8 cellular contexts compared by ENCODE assay signal in the genomic region with DNA sequence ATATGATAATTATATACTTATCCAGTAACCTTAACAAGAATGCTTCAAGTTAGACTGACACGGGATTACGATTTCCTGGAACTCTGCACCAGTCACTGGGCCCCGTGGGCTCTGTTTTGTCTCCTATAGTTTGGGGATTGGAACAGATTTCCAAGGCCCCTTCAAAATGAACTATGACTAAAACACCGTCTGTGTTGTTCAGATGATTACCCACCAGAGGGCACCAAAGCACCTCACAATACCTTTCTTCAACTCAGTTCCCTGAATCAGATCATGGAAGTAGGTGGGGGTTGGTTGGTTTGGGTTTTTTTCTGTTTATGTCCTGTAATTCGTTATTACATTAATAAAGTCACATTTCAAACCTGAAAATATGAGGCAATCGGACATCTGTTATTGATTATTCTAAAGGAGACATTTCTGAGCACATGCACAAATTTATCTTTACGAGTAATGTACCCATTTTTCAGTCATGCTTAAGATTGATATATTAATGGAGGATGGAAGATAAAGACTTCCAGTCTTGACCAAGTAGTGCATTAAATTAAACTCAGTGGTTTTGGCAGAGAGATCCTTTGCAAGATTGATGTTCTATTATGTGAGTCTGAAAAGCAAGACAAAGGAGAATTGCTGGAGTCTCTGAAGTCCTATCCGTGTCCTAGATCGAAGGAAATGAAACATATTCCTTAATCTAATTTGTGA.
DNase-seq lines count a peak whose midpoint lies in the region; ATAC-seq and TF ChIP-seq lines count a peak whose summit lies in the region.

No MANE protein-coding gene starts in this region.

- H3K4me3 Mint-ChIP-seq in Calu3 (ENCODE audit: low read depth, unreplicated experiment) = no peak overlapping the region
- no peak overlapping the region for H3K4me3 Mint-ChIP-seq in stimulated activated naive CD8-positive, alpha-beta T cell treated with anti-CD3 and anti-CD28 coated beads, Interleukin-15, amount 100 ng/mL, for 72 hours

- intact Hi-C loops in Calu3 (cut with micrococcal nuclease; ENCODE audit: unreplicated experiment) = loop anchor here (1.0 to 5.0 kb wide), 5 partner anchors 47 to 234 kb away; no protein-coding TSS in a partner anchor

- H3K4me1 Mint-ChIP-seq in Calu3 (ENCODE audit: low read depth, unreplicated experiment) = no peaks in the 10 kb centered on the region
- no peaks in the 10 kb centered on the region for H3K4me1 Mint-ChIP-seq in stimulated activated naive CD8-positive, alpha-beta T cell treated with anti-CD3 and anti-CD28 coated beads, Interleukin-15, amount 100 ng/mL, for 72 hours

- H3K36me3 Mint-ChIP-seq in Calu3 (ENCODE audit: insufficient read depth, unreplicated experiment) = no peaks in the 10 kb centered on the region

- H3K9me3 Mint-ChIP-seq in Calu3 (ENCODE audit: low read depth, unreplicated experiment) = peaks cover 2% of the 10 kb centered on the region
- no peaks in the 10 kb centered on the region for H3K9me3 Mint-ChIP-seq in stimulated activated naive CD8-positive, alpha-beta T cell treated with anti-CD3 and anti-CD28 coated beads, Interleukin-15, amount 100 ng/mL, for 72 hours

- H3K27ac Mint-ChIP-seq in Calu3 (ENCODE audit: unreplicated experiment) = no peak overlapping the region
- H3K27ac Mint-ChIP-seq in stimulated activated naive CD8-positive, alpha-beta T cell treated with anti-CD3 and anti-CD28 coated beads, Interleukin-15, amount 100 ng/mL, for 72 hours = no peak overlapping the region

- CTCF ChIA-PET in Calu3 (lab: Charles Lee) = no interaction called here

- no peaks in the 10 kb centered on the region for H3K27me3 Mint-ChIP-seq in Calu3 (ENCODE audit: unreplicated experiment)
- H3K27me3 Mint-ChIP-seq in stimulated activated naive CD8-positive, alpha-beta T cell treated with anti-CD3 and anti-CD28 coated beads, Interleukin-15, amount 100 ng/mL, for 72 hours = no peaks in the 10 kb centered on the region

- peak; percentile 86 for ATAC-seq in GM21381 (IDR thresholded peaks at IDR 0.05; ENCODE audit: unreplicated experiment)
- ATAC-seq in stimulated activated naive CD8-positive, alpha-beta T cell treated with anti-CD3 and anti-CD28 coated beads, Interleukin-15, amount 100 ng/mL, for 72 hours = peak; percentile 66

- DNase-seq in Calu3 (peak; percentile 65), HUDEP-2 (lab: John Stamatoyannopoulos, UW; ENCODE audit: unreplicated experiment in 76 of 76) (peak in 53 of 76 experiments; percentile 4 to 73 (median 35)), NOMO-1 treated with dmso at 0.1 percent for 144 hours (lab: John Stamatoyannopoulos, UW; ENCODE audit: unreplicated experiment) (peak; percentile 12), epidermal melanocyte (ENCODE audit: insufficient read length, low spot score) (peak; percentile 46), myocyte (ENCODE audit: low read depth) (peak; percentile 75)
- DNase-seq in activated CD8-positive, alpha-beta memory T cell treated with anti-CD3 and anti-CD28 coated beads for 48 hours (ENCODE audit: low read depth in 2 of 3, low spot score in 2 of 3) = peak in 2 of 3 experiments; percentile 2 to 31
- peak; percentile 39 to 49 for DNase-seq in stimulated activated naive CD8-positive, alpha-beta T cell treated with anti-CD3 and anti-CD28 coated beads, Interleukin-15, amount 100 ng/mL, for 72 hours

- peak; percentile 65 for TF ChIP-seq CTCF in Calu3 (IDR thresholded peaks at IDR 0.05; ENCODE audit: unreplicated experiment)

- BruUV-seq in Calu3 (replicated peaks; lab: Mats Ljungman, UMichigan) = no TSS peak

Comparison
In these comparisons a context has a peak if more than half of its experiments do, and no peak if none do; other contexts are left out.
1. Peak in every context shown above with its lines: DNase-seq and ATAC-seq.
2. DNase-seq: peak in every context shown above with its lines; median percentile 75 in myocyte; 65 in Calu3; 46 in epidermal melanocyte; 44 in stimulated activated naive CD8-positive, alpha-beta T cell treated with anti-CD3 and anti-CD28 coated beads, Interleukin-15, amount 100 ng/mL, for 72 hours; 35 in HUDEP-2; 16 in activated CD8-positive, alpha-beta memory T cell treated with anti-CD3 and anti-CD28 coated beads for 48 hours; 12 in NOMO-1 treated with dmso at 0.1 percent for 144 hours.